Comparison of ENCODE assay signal across 13 cellular contexts in genomic region chr11:43197357-43197756, GRCh38.
DNase-seq lines count a peak whose midpoint lies in the region; ATAC-seq and TF ChIP-seq lines count a peak whose summit lies in the region.
"Had no signal": no experiment of that assay in that cellular context is flagged by ENCODE, and none has a peak within 500 bp of the region (broad histone marks: within the 10 kb centered on the region; RNA-seq: fewer than 3 reads in every experiment).

No MANE protein-coding gene starts in this region.

- H2BK15ac ChIP-seq in mesendoderm (replicated peaks; ENCODE audit: low read depth) = no peak overlapping the region

- no peak overlapping the region for H3K56ac ChIP-seq in mesendoderm (ENCODE audit: low read length)

- H3K36me3 Mint-ChIP-seq in GM23338 (ENCODE audit: low read depth) = no peaks in the 10 kb centered on the region

- no peak overlapping the region for H4K8ac ChIP-seq in mesendoderm (ENCODE audit: low read depth, low read length)

- H3K79me2 ChIP-seq in GM23338 (replicated peaks; ENCODE audit: insufficient read depth) (no peaks in the 10 kb centered on the region), mesendoderm (ENCODE audit: control insufficient read depth, insufficient read depth, low read length) (no peaks in the 10 kb centered on the region)

- no peak overlapping the region for H3K4me2 ChIP-seq in GM23338
- H3K4me2 ChIP-seq in mesendoderm (ENCODE audit: low read length) = no peak overlapping the region

- in situ Hi-C loops in GM13977 (cut with MboI; ENCODE audit: low pct_unique_long_range_greater_than_20kb, low sequenced_read_pairs, unreplicated experiment) = no loop called here

- no peak for TF ChIP-seq CTCF in GM23338 (conservative IDR thresholded peaks at IDR 0.05; ENCODE audit: low read depth in 2 of 2)
- TF ChIP-seq CTCF in LNCaP clone FGC (IDR thresholded peaks at IDR 0.05; ENCODE audit: control insufficient read depth, extremely low read depth, insufficient read depth) = no peak
- TF ChIP-seq CTCF in GM13977 (IDR thresholded peaks at IDR 0.05; ENCODE audit: extremely low read depth, insufficient read depth, missing control alignments) = no peak

- H3K9me3 ChIP-seq in SJCRH30 (replicated peaks) = no peaks in the 10 kb centered on the region

- H3K36me3 ChIP-seq in GM23338 (ENCODE audit: insufficient read depth) = no peaks in the 10 kb centered on the region
- no peaks in the 10 kb centered on the region for H3K36me3 ChIP-seq in SJCRH30
- H3K36me3 ChIP-seq in mesendoderm (ENCODE audit: control insufficient read depth, insufficient read depth, low read length) = no peaks in the 10 kb centered on the region

- no peaks in the 10 kb centered on the region for H4K20me1 ChIP-seq in GM23338 (replicated peaks; ENCODE audit: insufficient read depth)

- H3K9me3 Mint-ChIP-seq in GM23338 = peaks cover 89% of the 10 kb centered on the region

- H3K4me1 ChIP-seq in GM23338 (ENCODE audit: insufficient read depth) (no peaks in the 10 kb centered on the region), SJCRH30 (no peaks in the 10 kb centered on the region), mesendoderm (ENCODE audit: control insufficient read depth, low read depth, low read length) (no peaks in the 10 kb centered on the region)

- no peaks in the 10 kb centered on the region for H3K79me1 ChIP-seq in mesendoderm (ENCODE audit: low read length)

- no peak overlapping the region for H3K9ac ChIP-seq in mesendoderm (ENCODE audit: low read length)
- H3K9ac ChIP-seq: GM23248 had no signal

- no peak overlapping the region for H3K18ac ChIP-seq in mesendoderm (ENCODE audit: low read length)

- H3K27ac ChIP-seq in GM23338 (ENCODE audit: low read depth) (no peak overlapping the region), SJCRH30 (no peak overlapping the region), mesendoderm (ENCODE audit: low read depth, low read length) (no peak overlapping the region)
- H3K27ac ChIP-seq: GM23248 had no signal

- no peaks in the 10 kb centered on the region for H3K4me1 Mint-ChIP-seq in GM23338
- H3K4me1 Mint-ChIP-seq: CD4-positive, CD25-positive, alpha-beta regulatory T cell had no signal

- H3K4me3 ChIP-seq in GM23338 (no peak overlapping the region), LNCaP clone FGC (ENCODE audit: low read depth, low read length) (no peak overlapping the region), SJCRH30 (no peak overlapping the region), mesendoderm (ENCODE audit: low read length) (no peak overlapping the region)
- H3K4me3 ChIP-seq: GM23248 had no signal

- no peaks in the 10 kb centered on the region for H3K27me3 ChIP-seq in GM23338 (ENCODE audit: insufficient read depth)
- H3K27me3 ChIP-seq in SJCRH30 = no peaks in the 10 kb centered on the region
- no peaks in the 10 kb centered on the region for H3K27me3 ChIP-seq in mesendoderm (ENCODE audit: insufficient read depth, low read length, poor library complexity)

- DNase-seq in GM23338 (ENCODE audit: low spot score) (no peak), LNCaP clone FGC (ENCODE audit: low read depth) (peak; percentile 18), SJCRH30 (peak; percentile 5 to 36), mesendoderm (peak; percentile 4), NCI-H226 (no peak), NCI-H2107 treated with DMSO at 0.1 percent for 48 hours (lab: John Stamatoyannopoulos, UW; ENCODE audit: unreplicated experiment) (no peak), GM13977 (ENCODE audit: low spot score) (no peak), NCI-H82 (lab: John Stamatoyannopoulos, UW) (no peak)
- DNase-seq: CD4-positive, CD25-positive, alpha-beta regulatory T cell; GM23248; NCI-H2029 treated with DMSO at 0.1 percent for 48 hours; NCI-H524; SW 1271 had no signal

- H2AK5ac ChIP-seq in mesendoderm (ENCODE audit: low read length) = no peak overlapping the region

- no peaks in the 10 kb centered on the region for H3F3A ChIP-seq in GM23338 (replicated peaks; ENCODE audit: low read depth)

- H3K23ac ChIP-seq in mesendoderm (ENCODE audit: low read length) = no peak overlapping the region

- no peak overlapping the region for H2BK5ac ChIP-seq in mesendoderm (ENCODE audit: low read length)

- no peak overlapping the region for H3K27ac Mint-ChIP-seq in GM23338
- H3K27ac Mint-ChIP-seq: CD4-positive, CD25-positive, alpha-beta regulatory T cell had no signal

- ATAC-seq in GM23338 = no peak

- no CpG with 5 or more reads among the region's 1 CpG for WGBS in mesendoderm (ENCODE audit: extremely low coverage, insufficient coverage, low lambda C conversion rate)

- H3K9me2 ChIP-seq in GM23338 (ENCODE audit: insufficient read depth) = no peaks in the 10 kb centered on the region

- no peak overlapping the region for H3K4ac ChIP-seq in mesendoderm (ENCODE audit: low read depth, low read length)

- H3K4me3 Mint-ChIP-seq in GM23338 = no peak overlapping the region
- H3K4me3 Mint-ChIP-seq: CD4-positive, CD25-positive, alpha-beta regulatory T cell had no signal

- H3K27me3 Mint-ChIP-seq in GM23338 (ENCODE audit: insufficient read depth, low read depth, poor library complexity) = no peaks in the 10 kb centered on the region
- H3K27me3 Mint-ChIP-seq: CD4-positive, CD25-positive, alpha-beta regulatory T cell had no signal

- no peak overlapping the region for H2AFZ ChIP-seq in GM23338
- H2AFZ ChIP-seq: GM23248 had no signal

- H2BK120ac ChIP-seq in mesendoderm (ENCODE audit: low read depth, low read length) = no peak overlapping the region

- H4K5ac ChIP-seq in mesendoderm (ENCODE audit: low read length) = no peak overlapping the region

TF ChIP-seq in GM23338, 12 proteins besides CTCF, POLR2A, EP300 and RAD21 (continues in another document):
- TF ChIP-seq NANOG (IDR thresholded peaks at IDR 0.05; ENCODE audit: borderline replicate concordance) = no peak
- peak; percentile 62 for TF ChIP-seq REST (IDR thresholded peaks at IDR 0.05; ENCODE audit: unreplicated experiment)

Comparison
In these comparisons a context has a peak if more than half of its experiments do, and no peak if none do; other contexts are left out.
1. DNase-seq: peak in LNCaP clone FGC (single experiment), SJCRH30 (2 of 2) and mesendoderm (single experiment); none in GM23338 (single experiment), NCI-H226 (single experiment), NCI-H2107 treated with DMSO at 0.1 percent for 48 hours (single experiment), GM13977 (single experiment) and NCI-H82 (single experiment).